In genomic region chr2:27681844-27682243, GRCh38 we compare ENCODE assay signal across 12 cellular contexts. TPM values are rescaled to one million over a fixed set of nuclear protein-coding genes. Genes with fewer than 3 reads are reported as not detected.
DNase-seq lines count a peak whose midpoint lies in the region; ATAC-seq and TF ChIP-seq lines count a peak whose summit lies in the region.
"Had no signal": no experiment of that assay in that cellular context is flagged by ENCODE, and none has a peak within 500 bp of the region (broad histone marks: within the 10 kb centered on the region; RNA-seq: fewer than 3 reads in every experiment).

No MANE protein-coding gene starts in this region.

- 100% methylated on average over 1 of the region's 1 CpG for WGBS in mammary epithelial cell (ENCODE audit: low coverage, missing lambda C conversion rate)
- 86% methylated on average over 1 of the region's 1 CpG for WGBS in right lobe of liver (ENCODE audit: insufficient coverage, low coverage, low lambda C conversion rate, missing lambda C conversion rate)

- no peaks in the 10 kb centered on the region for H3K79me2 ChIP-seq in mammary epithelial cell (ENCODE audit: insufficient read depth, low read length)

- H3K4me2 ChIP-seq in mammary epithelial cell (ENCODE audit: insufficient read depth, low read depth, low read length), result peak overlapping the region; percentile 58

- H3K36me3 ChIP-seq in mammary epithelial cell (ENCODE audit: insufficient read depth, low read length) (peaks cover 20% of the 10 kb centered on the region), right lobe of liver (peaks cover 0 to 43% (median 14%) of the 10 kb centered on the region in 4 donors)

- H3K27ac ChIP-seq in mammary epithelial cell (ENCODE audit: insufficient read depth, low read depth, low read length) (peak overlapping the region; percentile 73), right lobe of liver (peak overlapping the region in 1 of 3 donors; percentile 1)
- H3K27ac ChIP-seq: upper lobe of right lung had no signal

- BruUV-seq in mammary epithelial cell (replicated peaks; lab: Mats Ljungman, UMichigan), result no TSS peak

- H3K27me3 ChIP-seq in mammary epithelial cell (ENCODE audit: insufficient read depth, low read length) (no peaks in the 10 kb centered on the region), right lobe of liver (no peaks in the 10 kb centered on the region)
- H3K27me3 ChIP-seq: upper lobe of right lung had no signal

- DNase-seq in ACHN (peak; percentile 55), HT-29 (ENCODE audit: low spot score) (peak; percentile 31), mammary epithelial cell (peak; percentile 37), right lobe of liver (no peak)
- DNase-seq in effector CD8-positive, alpha-beta T cell (lab: John Stamatoyannopoulos, UW), result no peak
- DNase-seq: activated naive CD8-positive, alpha-beta T cell treated with anti-CD3 and anti-CD28 coated beads, Interleukin-2, amount 10 ng/mL, durations not matched to agents 7 days and 5 days; DND-41; NCI-H2081; upper lobe of right lung had no signal

- TF ChIP-seq CTCF in mammary epithelial cell (conservative IDR thresholded peaks at IDR 0.05 in 1 of 2, IDR thresholded peaks at IDR 0.05 in 1 of 2; ENCODE audit: extremely low read depth in 1 of 2, insufficient read depth in 1 of 2, low read depth in 1 of 2, low read length in 2 of 2) (no peak), right lobe of liver (IDR thresholded peaks at IDR 0.05) (no peak)

- intact Hi-C loops in mammary epithelial cell (cut with micrococcal nuclease) (loop anchor here (5.0 kb wide), 1 partner anchor 45 kb away; no protein-coding TSS in a partner anchor), right lobe of liver (cut with DNase I) (no loop called here)

- ATAC-seq in right lobe of liver (peak in 3 of 4 donors; percentile 20 to 65 (median 28)), HG02970 (IDR thresholded peaks at IDR 0.05; ENCODE audit: low FRiP score, unreplicated experiment) (no peak), HG02852 (IDR thresholded peaks at IDR 0.05; ENCODE audit: unreplicated experiment) (no peak), GM21515 (IDR thresholded peaks at IDR 0.05; ENCODE audit: unreplicated experiment) (no peak)
- ATAC-seq: upper lobe of right lung had no signal

- CTCF ChIA-PET in mammary epithelial cell (lab: Charles Lee; ENCODE audit: low non-redundant PET), result interaction anchor here (0.5 to 0.7 kb wide), 8 partner anchors 236 to 559 kb away, joined by 3 to 17 read pairs (median 4); partner anchors contain the start of gene PPM1G

- in situ Hi-C loops in ACHN (cut with HindIII; ENCODE audit: low pct_ligation_motif_present, low pct_unique_long_range_greater_than_20kb, low sequenced_read_pairs) (no loop called here), mammary epithelial cell (cut with MboI; ENCODE audit: low sequenced_read_pairs in 2 of 2) (no loop called here)

- peak overlapping the region; percentile 63 for H3K9ac ChIP-seq in mammary epithelial cell (ENCODE audit: insufficient read depth, low read length)

- H4K20me1 ChIP-seq in mammary epithelial cell (ENCODE audit: insufficient read depth, low read length), result no peaks in the 10 kb centered on the region

- dilution Hi-C loops in mammary epithelial cell (cut with HindIII; ENCODE audit: low sequenced_read_pairs), result no loop called here

- TF ChIP-seq POLR2A in right lobe of liver (IDR thresholded peaks at IDR 0.05), result no peak

- H3K9me3 ChIP-seq in mammary epithelial cell (replicated peaks; ENCODE audit: insufficient read depth, low read length), result no peaks in the 10 kb centered on the region
- no peaks in the 10 kb centered on the region for H3K9me3 ChIP-seq in right lobe of liver
- H3K9me3 ChIP-seq: upper lobe of right lung had no signal

- H3K4me1 ChIP-seq in mammary epithelial cell (ENCODE audit: insufficient read depth, low read length) (peaks cover 30% of the 10 kb centered on the region), right lobe of liver (no peaks in the 10 kb centered on the region)
- H3K4me1 ChIP-seq: upper lobe of right lung had no signal

- H2AFZ ChIP-seq in mammary epithelial cell (ENCODE audit: low read depth, low read length), result no peak overlapping the region

- no peak overlapping the region for H3K4me3 ChIP-seq in mammary epithelial cell (replicated peaks in 1 of 3; ENCODE audit: insufficient read depth in 1 of 3, low read depth in 2 of 3, low read length in 3 of 3)
- H3K4me3 ChIP-seq in right lobe of liver, result no peak overlapping the region
- H3K4me3 ChIP-seq: upper lobe of right lung had no signal

RNA-seq across cellular contexts. Expression of gene SLC4A1AP, which starts 18.2 kb away (rescaled TPM):
- total RNA-seq in HT-29 (2014; rRNA removed; shearing (Covaris generic)), result 20.9 and 22.2 TPM in 2 replicates
- total RNA-seq in mammary epithelial cell, result 10 to 100 TPM; 23.8 to 26.1 TPM
- polyA plus RNA-seq in mammary epithelial cell, result 10.9 TPM
- 5.4 TPM for polyA minus RNA-seq in mammary epithelial cell
- 10 to 100 TPM in 2 of 6 experiments, 1 to 10 TPM in 4; 6.5 to 12.7 (median 8.5) TPM for total RNA-seq in right lobe of liver

RNA-seq across cellular contexts. Expression of gene SUPT7L, which starts 18.4 kb away (rescaled TPM):
- total RNA-seq in HT-29 (2014; rRNA removed; shearing (Covaris generic)), result 21.4 and 22.9 TPM in 2 replicates
- total RNA-seq in mammary epithelial cell (10 to 100 TPM; 31.2 to 46.2 TPM), right lobe of liver (10 to 100 TPM; 11.4 to 15.3 (median 13.9) TPM)
- polyA plus RNA-seq in mammary epithelial cell, result 28.8 TPM
- 13.9 TPM for polyA minus RNA-seq in mammary epithelial cell

RNA-seq across cellular contexts. Expression of gene GPN1, which starts 53.0 kb away (rescaled TPM):
- total RNA-seq in HT-29 (2014; rRNA removed; shearing (Covaris generic)), result 22.2 and 24.0 TPM in 2 replicates
- total RNA-seq in mammary epithelial cell (10 to 100 TPM; 42.9 to 46.8 TPM), right lobe of liver (10 to 100 TPM in 4 of 6 experiments, 1 to 10 TPM in 2; 9.4 to 14.6 (median 11.3) TPM)
- 64.0 TPM for polyA plus RNA-seq in mammary epithelial cell
- polyA minus RNA-seq in mammary epithelial cell, result 75.2 TPM

RNA-seq across cellular contexts. Expression of gene CCDC121, which starts 53.0 kb away (rescaled TPM):
- total RNA-seq in HT-29 (2014; rRNA removed; shearing (Covaris generic)), result 0.99 and 3.7 TPM in 2 replicates
- total RNA-seq in mammary epithelial cell, result 1 to 10 TPM; 1.2 to 1.9 TPM
- polyA plus RNA-seq in mammary epithelial cell, result 1.0 TPM
- not detected for polyA minus RNA-seq in mammary epithelial cell
- total RNA-seq in right lobe of liver, result 1 to 10 TPM in 4 of 6 experiments, under 1 TPM in 2; 0.74 to 2.1 (median 1.5) TPM

Comparison
In these comparisons a context has a peak if more than half of its experiments do, and no peak if none do; other contexts are left out.
1. DNase-seq: peak in ACHN (single experiment), HT-29 (single experiment) and mammary epithelial cell (single experiment); none in right lobe of liver (0 of 3) and effector CD8-positive, alpha-beta T cell (single experiment).
2. ATAC-seq: peak in right lobe of liver (3 of 4); none in HG02970 (single experiment), HG02852 (single experiment) and GM21515 (single experiment).